21 cellular contexts compared by ENCODE assay signal in the genomic region with DNA sequence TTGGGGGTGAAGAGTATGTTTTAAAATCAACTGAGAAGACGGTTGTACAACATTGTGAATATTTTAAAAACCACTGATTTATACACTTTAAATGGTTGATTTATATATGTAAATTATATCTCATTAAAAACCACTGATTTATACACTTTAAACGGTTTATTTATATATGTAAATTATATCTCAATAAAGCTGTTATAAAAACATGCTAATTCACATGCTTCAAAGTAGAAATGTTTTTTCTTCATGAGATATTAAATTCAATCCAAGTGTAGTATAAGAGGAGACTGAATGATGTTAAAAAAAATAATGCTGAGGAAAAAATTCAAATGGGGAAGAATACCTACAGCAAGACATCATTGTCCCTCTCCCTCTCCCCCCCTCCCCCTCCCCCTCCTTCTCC.
"Had no signal": no experiment of that assay in that cellular context is flagged by ENCODE, and none has a peak within 500 bp of the region (broad histone marks: within the 10 kb centered on the region; RNA-seq: fewer than 3 reads in every experiment).

No MANE protein-coding gene starts in this region.

- H3K27me3 ChIP-seq: body of pancreas, colonic mucosa, heart left ventricle had no signal

- H3K9me3 ChIP-seq: body of pancreas, colonic mucosa, heart left ventricle had no signal

- H3K27me3 Mint-ChIP-seq: activated CD4-positive, alpha-beta memory T cell treated with anti-CD3 and anti-CD28 coated beads, Interleukin-2, amount 10 ng/mL, durations not matched to agents 7 days and 5 days; activated CD4-positive, alpha-beta T cell treated with anti-CD3 and anti-CD28 coated beads for 36 hours; activated CD4-positive, alpha-beta T cell treated with anti-CD3 and anti-CD28 coated beads, Interleukin-2, amount 10 ng/mL, durations not matched to agents 24 days and 14 days; activated naive CD4-positive, alpha-beta T cell treated with anti-CD3 and anti-CD28 coated beads, Interleukin-2, amount 50 U/mL, for 24 hours; activated naive CD8-positive, alpha-beta T cell treated with anti-CD3 and anti-CD28 coated beads, Interleukin-2, amount 10 ng/mL, durations not matched to agents 7 days and 5 days had no signal

- H3K4me1 ChIP-seq: body of pancreas, colonic mucosa, heart left ventricle had no signal

- H3K27ac Mint-ChIP-seq: activated CD4-positive, alpha-beta T cell treated with anti-CD3 and anti-CD28 coated beads for 36 hours; activated naive CD4-positive, alpha-beta T cell treated with anti-CD3 and anti-CD28 coated beads for 36 hours; activated naive CD4-positive, alpha-beta T cell treated with anti-CD3 and anti-CD28 coated beads, Interleukin-2, amount 50 U/mL, for 24 hours had no signal

- ATAC-seq: body of pancreas, esophagus mucosa, heart left ventricle had no signal

- H3K27ac ChIP-seq: body of pancreas, colonic mucosa, heart left ventricle had no signal

- H3K9me3 Mint-ChIP-seq: activated CD4-positive, alpha-beta memory T cell treated with anti-CD3 and anti-CD28 coated beads, Interleukin-2, amount 10 ng/mL, durations not matched to agents 7 days and 5 days; activated CD4-positive, alpha-beta T cell treated with anti-CD3 and anti-CD28 coated beads, Interleukin-2, amount 10 ng/mL, durations not matched to agents 24 days and 14 days; activated naive CD4-positive, alpha-beta T cell treated with anti-CD3 and anti-CD28 coated beads for 36 hours; activated naive CD4-positive, alpha-beta T cell treated with anti-CD3 and anti-CD28 coated beads, Interleukin-2, amount 50 U/mL, for 24 hours; activated naive CD8-positive, alpha-beta T cell treated with anti-CD3 and anti-CD28 coated beads, Interleukin-2, amount 10 ng/mL, durations not matched to agents 7 days and 5 days; activated T-cell treated with anti-CD3 and anti-CD28 coated beads, Interleukin-2, amount 50 U/mL, for 4 hours; activated T-helper 2 cell treated with anti-CD3 and anti-CD28 coated beads, Interferon-gamma antibody, Interleukin-2, Interleukin-4, amounts not matched to agents 10 μg/mL and 5 μg/mL and 100 μg/mL, durations not matched to agents 14 hours and 24 hours and 36 hours had no signal

- DNase-seq: activated CD4-positive, alpha-beta memory T cell treated with anti-CD3 and anti-CD28 coated beads, Interleukin-2, amount 10 ng/mL, durations not matched to agents 7 days and 5 days; activated CD4-positive, alpha-beta T cell treated with anti-CD3 and anti-CD28 coated beads for 36 hours; activated CD4-positive, alpha-beta T cell treated with anti-CD3 and anti-CD28 coated beads, Interleukin-2, amount 10 ng/mL, durations not matched to agents 24 days and 14 days; activated CD4-positive, alpha-beta T cell treated with anti-CD3 and anti-CD28 coated beads, Interleukin-2, amount 50 U/mL, for 4 hours; activated CD4-positive, CD25-positive, alpha-beta regulatory T cell; activated CD4-positive, CD25-positive, alpha-beta regulatory T cell treated with anti-CD3 and anti-CD28 coated beads, Interleukin-2, amount 50 U/mL, for 72 hours; activated effector memory CD4-positive, alpha-beta T cell treated with anti-CD3 and anti-CD28 coated beads, Interleukin-2, amount 50 U/mL, for 16 hours; activated naive CD4-positive, alpha-beta T cell treated with anti-CD3 and anti-CD28 coated beads for 36 hours; activated naive CD8-positive, alpha-beta T cell treated with anti-CD3 and anti-CD28 coated beads, Interleukin-2, amount 10 ng/mL, durations not matched to agents 7 days and 5 days; activated T-cell treated with anti-CD3 and anti-CD28 coated beads, Interleukin-2, amount 50 U/mL, for 4 hours; amygdala; aorta; body of pancreas; caudate nucleus; colonic mucosa; effector CD8-positive, alpha-beta T cell; foreskin fibroblast; heart left ventricle had no signal

- H3K4me3 Mint-ChIP-seq: activated CD4-positive, alpha-beta memory T cell treated with anti-CD3 and anti-CD28 coated beads, Interleukin-2, amount 10 ng/mL, durations not matched to agents 7 days and 5 days; activated CD4-positive, alpha-beta T cell treated with anti-CD3 and anti-CD28 coated beads for 36 hours; activated CD4-positive, alpha-beta T cell treated with anti-CD3 and anti-CD28 coated beads, Interleukin-2, amount 10 ng/mL, durations not matched to agents 24 days and 14 days; activated naive CD4-positive, alpha-beta T cell treated with anti-CD3 and anti-CD28 coated beads for 36 hours; activated naive CD4-positive, alpha-beta T cell treated with anti-CD3 and anti-CD28 coated beads, Interleukin-2, amount 50 U/mL, for 24 hours; activated T-cell treated with anti-CD3 and anti-CD28 coated beads, Interleukin-2, amount 50 U/mL, for 4 hours had no signal

- H3K4me3 ChIP-seq: body of pancreas, colonic mucosa, heart left ventricle had no signal
